Comparison of ENCODE assay signal across 18 cellular contexts in genomic region chr17:48809182-48809581, GRCh38. TPM values are rescaled to one million over a fixed set of nuclear protein-coding genes. Genes with fewer than 3 reads are reported as not detected.
DNase-seq lines count a peak whose midpoint lies in the region; ATAC-seq and TF ChIP-seq lines count a peak whose summit lies in the region.
"Had no signal": no experiment of that assay in that cellular context is flagged by ENCODE, and none has a peak within 500 bp of the region (broad histone marks: within the 10 kb centered on the region; RNA-seq: fewer than 3 reads in every experiment).

No MANE protein-coding gene starts in this region.

- H3K27me3 Mint-ChIP-seq in chondrocyte (ENCODE audit: low read depth) = peaks cover 36% of the 10 kb centered on the region
- peaks cover 16% of the 10 kb centered on the region for H3K27me3 Mint-ChIP-seq in activated naive CD8-positive, alpha-beta T cell treated with anti-CD3 and anti-CD28 coated beads, Interleukin-2, amount 50 U/mL, for 24 hours

- no peak for TF ChIP-seq CTCF in chondrocyte (IDR thresholded peaks at IDR 0.05)
- no peak for TF ChIP-seq CTCF in lung (IDR thresholded peaks at IDR 0.05; ENCODE audit: control extremely low read depth, extremely low read depth)
- no peak for TF ChIP-seq CTCF in transverse colon (IDR thresholded peaks at IDR 0.05)

- peak; percentile 38 for DNase-seq in HT-29 (ENCODE audit: low spot score)
- peak; percentile 22 for DNase-seq in chondrocyte (ENCODE audit: low spot score)
- DNase-seq in lung (ENCODE audit: low spot score) = peak; percentile 68
- peak; percentile 79 for DNase-seq in transverse colon
- DNase-seq in activated naive CD8-positive, alpha-beta T cell treated with anti-CD3 and anti-CD28 coated beads, Interleukin-2, amount 50 U/mL, for 24 hours = no peak
- no peak for DNase-seq in medulla oblongata (ENCODE audit: extremely low spot score)
- DNase-seq in NCI-H1105 (lab: John Stamatoyannopoulos, UW) = no peak
- DNase-seq: HFFc6, IMR-90, Kasumi-1, NCI-H1105 treated with DMSO at 0.1 percent for 48 hours, NCI-H1694 treated with DMSO at 0.1 percent for 48 hours, NCI-H2107, NCI-H345, NCI-H526 treated with DMSO at 0.1 percent for 48 hours had no signal

- in situ Hi-C loops in transverse colon (cut with MboI; ENCODE audit: low pct_ligation_motif_present in 1 of 4, low pct_unique_long_range_greater_than_20kb in 1 of 4, low sequenced_read_pairs in 3 of 4) = loop anchor here in 1 of 4 donors (10.0 kb wide), 1 partner anchor 66 kb away; no protein-coding TSS in a partner anchor

- H3K9me3 Mint-ChIP-seq in chondrocyte (ENCODE audit: low read depth) = no peaks in the 10 kb centered on the region
- no peaks in the 10 kb centered on the region for H3K9me3 Mint-ChIP-seq in activated naive CD8-positive, alpha-beta T cell treated with anti-CD3 and anti-CD28 coated beads, Interleukin-2, amount 50 U/mL, for 24 hours
- H3K9me3 Mint-ChIP-seq: HFFc6 had no signal

- WGBS in lung, 2 donors = 49% methylated on average over 4 of the region's 4 CpGs
- WGBS in transverse colon (ENCODE audit: low coverage in 1 of 2), 2 donors = 30% methylated on average over 4 of the region's 4 CpGs; no CpG with 5 or more reads in 1 of the 2 donors

- TF ChIP-seq POLR2A in transverse colon (IDR thresholded peaks at IDR 0.05) = no peak

- H3K36me3 ChIP-seq in lung (ENCODE audit: control insufficient read depth in 2 of 2, insufficient read depth in 2 of 2, low read length in 2 of 2) = no peaks in the 10 kb centered on the region
- H3K36me3 ChIP-seq in transverse colon = no peaks in the 10 kb centered on the region

- TF ChIP-seq EP300 in transverse colon (IDR thresholded peaks at IDR 0.05; ENCODE audit: low read depth) = peak; percentile 92

- H3K4me1 ChIP-seq in lung (ENCODE audit: control insufficient read depth in 2 of 2, insufficient read depth in 2 of 2, low read length in 2 of 2) (peaks cover 0 to 5% of the 10 kb centered on the region in 2 donors), transverse colon (peaks cover 0 to 65% (median 27%) of the 10 kb centered on the region in 4 donors)

- no peak for ATAC-seq in lung (ENCODE audit: insufficient read depth, low FRiP score)
- no peak for ATAC-seq in activated naive CD8-positive, alpha-beta T cell treated with anti-CD3 and anti-CD28 coated beads, Interleukin-2, amount 50 U/mL, for 24 hours

- H3K4me3 ChIP-seq in lung (no peak overlapping the region), transverse colon (no peak overlapping the region)

- H3K36me3 Mint-ChIP-seq in chondrocyte (ENCODE audit: low read depth) = no peaks in the 10 kb centered on the region
- H3K36me3 Mint-ChIP-seq in activated naive CD8-positive, alpha-beta T cell treated with anti-CD3 and anti-CD28 coated beads, Interleukin-2, amount 50 U/mL, for 24 hours (ENCODE audit: low read depth) = no peaks in the 10 kb centered on the region

- no peaks in the 10 kb centered on the region for H3K27me3 ChIP-seq in lung (ENCODE audit: control insufficient read depth, insufficient read depth)
- no peaks in the 10 kb centered on the region for H3K27me3 ChIP-seq in transverse colon

- H3K9me3 ChIP-seq in lung (ENCODE audit: control insufficient read depth in 2 of 2, insufficient read depth in 1 of 2, low read length in 1 of 2) = no peaks in the 10 kb centered on the region
- no peaks in the 10 kb centered on the region for H3K9me3 ChIP-seq in transverse colon

- H3K27ac Mint-ChIP-seq in chondrocyte (ENCODE audit: unreplicated experiment) = no peak overlapping the region
- no peak overlapping the region for H3K27ac Mint-ChIP-seq in activated naive CD8-positive, alpha-beta T cell treated with anti-CD3 and anti-CD28 coated beads, Interleukin-2, amount 50 U/mL, for 24 hours
- H3K27ac Mint-ChIP-seq: HFFc6 had no signal

- H3K27ac ChIP-seq in lung (ENCODE audit: low read depth in 1 of 2, low read length in 1 of 2) (no peak overlapping the region), transverse colon (peak overlapping the region; percentile 79 to 85 (median 84))
- H3K27ac ChIP-seq: C4-2B, RWPE1 had no signal

- intact Hi-C loops in transverse colon (cut with DNase I; ENCODE audit: low total_unique reads) = no loop called here

- H3K4me1 Mint-ChIP-seq in chondrocyte (ENCODE audit: low read depth) = no peaks in the 10 kb centered on the region
- H3K4me1 Mint-ChIP-seq in activated naive CD8-positive, alpha-beta T cell treated with anti-CD3 and anti-CD28 coated beads, Interleukin-2, amount 50 U/mL, for 24 hours = no peaks in the 10 kb centered on the region

- H3K4me3 Mint-ChIP-seq in chondrocyte (ENCODE audit: unreplicated experiment) = no peak overlapping the region
- no peak overlapping the region for H3K4me3 Mint-ChIP-seq in activated naive CD8-positive, alpha-beta T cell treated with anti-CD3 and anti-CD28 coated beads, Interleukin-2, amount 50 U/mL, for 24 hours
- H3K4me3 Mint-ChIP-seq: HFFc6 had no signal

RNA-seq across cellular contexts. Expression of gene TTLL6, which starts 7.8 kb away (rescaled TPM):
- total RNA-seq in HT-29 (2014; rRNA removed; shearing (Covaris generic)) = 0.05 and 0.36 TPM in 2 replicates
- total RNA-seq in chondrocyte = not detected in 3 replicates
- total RNA-seq in lung = 1 to 10 TPM; 2.3 to 2.8 TPM
- polyA plus RNA-seq in lung = under 1 TPM; 0.94 to 0.95 TPM
- total RNA-seq in transverse colon = 10 to 100 TPM in 1 of 4 donors, 1 to 10 TPM in 3; 4.9 to 24.9 (median 7.3) TPM
- total RNA-seq: HFFc6, IMR-90, OCI-LY7 had no signal
- polyA plus RNA-seq: IMR-90 had no signal

RNA-seq across cellular contexts. Expression of gene CALCOCO2, which starts 21.7 kb away (rescaled TPM):
- total RNA-seq in HT-29 (2014; rRNA removed; shearing (Covaris generic)) = 8.1 and 11.0 TPM in 2 replicates
- total RNA-seq in chondrocyte (72.4 to 97.9 TPM (median 76.5 TPM) in 3 replicates), lung (100 to 1,000 TPM; 102 to 128 TPM), transverse colon (100 to 1,000 TPM; 141 to 292 (median 207) TPM)
- polyA plus RNA-seq in lung = 10 to 100 TPM; 46.8 to 84.0 TPM

Comparison
In these comparisons a context has a peak if more than half of its experiments do, and no peak if none do; other contexts are left out.
1. DNase-seq: peak in HT-29 (single experiment), chondrocyte (single experiment), lung (single experiment) and transverse colon (single experiment); none in activated naive CD8-positive, alpha-beta T cell treated with anti-CD3 and anti-CD28 coated beads, Interleukin-2, amount 50 U/mL, for 24 hours (single experiment), medulla oblongata (single experiment) and NCI-H1105 (single experiment).
2. H3K27ac ChIP-seq: peak in transverse colon (4 of 4); none in lung (0 of 2).